8 cellular contexts compared by ENCODE assay signal in the genomic region with DNA sequence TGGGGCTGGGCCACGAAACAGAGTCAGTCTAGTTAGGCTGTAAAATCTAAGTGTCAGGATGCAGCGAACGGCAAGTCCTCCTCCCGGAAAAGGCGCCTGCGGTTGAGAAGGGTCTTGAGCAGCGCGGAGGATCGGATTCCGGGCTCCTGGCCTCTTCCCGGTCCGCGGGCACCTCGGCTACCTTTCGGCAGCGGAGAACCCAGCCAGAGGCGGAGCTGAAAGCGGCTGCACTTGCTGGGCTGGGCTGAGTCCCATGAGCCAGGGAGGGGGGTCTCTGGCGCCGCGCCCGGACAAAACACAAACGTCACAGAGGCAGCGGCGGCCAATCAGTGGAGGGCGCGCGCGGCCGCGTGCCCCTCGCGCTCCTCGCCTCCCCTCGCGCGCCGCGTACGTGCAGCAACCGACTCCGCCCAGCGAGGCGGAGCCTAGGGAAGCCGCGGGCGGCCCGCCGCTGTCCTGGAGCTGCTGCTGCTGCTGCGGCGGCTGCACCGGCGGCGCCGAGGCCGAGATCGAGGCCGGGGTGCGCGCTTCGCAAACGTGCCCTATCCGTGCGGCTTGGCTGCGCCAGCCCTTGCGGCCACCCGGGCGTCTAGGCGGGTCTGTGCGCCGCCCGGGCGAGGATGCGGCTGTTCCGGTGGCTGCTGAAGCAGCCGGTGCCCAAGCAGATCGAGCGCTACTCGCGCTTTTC. TPM values are rescaled to one million over a fixed set of nuclear protein-coding genes. Genes with fewer than 3 reads are reported as not detected.
A peak's percentile ranks its signal among the peaks of the same experiment; 100 is the strongest.
DNase-seq lines count a peak whose midpoint lies in the region; ATAC-seq and TF ChIP-seq lines count a peak whose summit lies in the region.

Gene PDK3 (plus strand): TSS at position 451 of the 688 bp plus-strand sequence. CDS start 170 bp downstream, at position 621.

- H3K4me1 ChIP-seq in BLaER1 = peaks cover 26% of the 10 kb centered on the region
- H3K4me1 ChIP-seq in left lung = peaks cover 0 to 24% of the 10 kb centered on the region in 2 donors

- peak within 1 kb of the TSS; percentile 81 for H3K9ac ChIP-seq in BLaER1

- H3K36me3 ChIP-seq in BLaER1 (no peaks in the 10 kb centered on the region), left lung (no peaks in the 10 kb centered on the region)

- DNase-seq in NCI-H526 (lab: John Stamatoyannopoulos, UW) = peak; percentile 86 to 97
- peak; percentile 95 for DNase-seq in activated CD4-positive, alpha-beta T cell treated with anti-CD3 and anti-CD28 coated beads, Interleukin-2, amount 10 ng/mL, durations not matched to agents 24 days and 14 days
- peak; percentile 89 for DNase-seq in coronary artery (ENCODE audit: low spot score)
- peak; percentile 88 to 95 for DNase-seq in left lung
- DNase-seq in stimulated activated CD4-positive, alpha-beta T cell treated with anti-CD3 and anti-CD28 coated beads, Interleukin-2, amount 100 ng/mL, for 4 hours (ENCODE audit: low read depth) = peak; percentile 77

- H3K4me3 Mint-ChIP-seq in activated CD4-positive, alpha-beta T cell treated with anti-CD3 and anti-CD28 coated beads, Interleukin-2, amount 10 ng/mL, durations not matched to agents 24 days and 14 days = peak within 1 kb of the TSS; percentile 84

- peak; percentile 90 for ATAC-seq in GM19328 (IDR thresholded peaks at IDR 0.05; ENCODE audit: unreplicated experiment)
- peak; percentile 94 for ATAC-seq in HG03469 (IDR thresholded peaks at IDR 0.05; ENCODE audit: unreplicated experiment)
- ATAC-seq in left lung = peak; percentile 99

- H3K27me3 ChIP-seq in BLaER1 (no peaks in the 10 kb centered on the region; the same call in 1 of the 2 replicates), left lung (no peaks in the 10 kb centered on the region)

- H3K9me3 Mint-ChIP-seq in activated CD4-positive, alpha-beta T cell treated with anti-CD3 and anti-CD28 coated beads, Interleukin-2, amount 10 ng/mL, durations not matched to agents 24 days and 14 days = no peaks in the 10 kb centered on the region

- H3K27ac ChIP-seq in BLaER1 = peak within 1 kb of the TSS; percentile 73
- peak within 1 kb of the TSS; percentile 86 to 92 for H3K27ac ChIP-seq in coronary artery
- H3K27ac ChIP-seq in left lung = peak within 1 kb of the TSS; percentile 71 to 88

- H3K4me2 ChIP-seq in BLaER1 = peak within 1 kb of the TSS; percentile 77

- H4K20me1 ChIP-seq in BLaER1 = 0 out of 2 replicates have a peak, but pooled peaks cover 16% of the 10 kb centered on the region

- H3K27ac Mint-ChIP-seq in activated CD4-positive, alpha-beta T cell treated with anti-CD3 and anti-CD28 coated beads, Interleukin-2, amount 10 ng/mL, durations not matched to agents 24 days and 14 days = peak within 1 kb of the TSS; percentile 91

- no peaks in the 10 kb centered on the region for H3K36me3 Mint-ChIP-seq in activated CD4-positive, alpha-beta T cell treated with anti-CD3 and anti-CD28 coated beads, Interleukin-2, amount 10 ng/mL, durations not matched to agents 24 days and 14 days (ENCODE audit: low read depth)

- intact Hi-C loops in activated CD4-positive, alpha-beta T cell treated with anti-CD3 and anti-CD28 coated beads, Interleukin-2, amount 10 ng/mL, durations not matched to agents 24 days and 14 days (cut with micrococcal nuclease) = loop anchor here (1.0 kb wide), 2 partner anchors 15 to 228 kb away; partner anchors contain the start of gene POLA1
- intact Hi-C loops in left lung (cut with DNase I) = no loop called here

- H3K4me1 Mint-ChIP-seq in activated CD4-positive, alpha-beta T cell treated with anti-CD3 and anti-CD28 coated beads, Interleukin-2, amount 10 ng/mL, durations not matched to agents 24 days and 14 days = peaks cover 26% of the 10 kb centered on the region

- no peaks in the 10 kb centered on the region for H3K27me3 Mint-ChIP-seq in activated CD4-positive, alpha-beta T cell treated with anti-CD3 and anti-CD28 coated beads, Interleukin-2, amount 10 ng/mL, durations not matched to agents 24 days and 14 days

- H3K9me3 ChIP-seq in BLaER1 = no peaks in the 10 kb centered on the region
- no peaks in the 10 kb centered on the region for H3K9me3 ChIP-seq in left lung

- H3K4me3 ChIP-seq in BLaER1 (peak within 1 kb of the TSS; percentile 81), coronary artery (peak within 1 kb of the TSS; percentile 84), left lung (peak within 1 kb of the TSS; percentile 45 to 60)

- TF ChIP-seq CTCF in coronary artery (IDR thresholded peaks at IDR 0.05) (no peak), left lung (IDR thresholded peaks at IDR 0.05) (no peak)

RNA-seq across cellular contexts. Expression of gene PDK3, which starts in this region (rescaled TPM):
- 26.3 and 30.7 TPM in 2 replicates for total RNA-seq in activated CD4-positive, alpha-beta T cell treated with anti-CD3 and anti-CD28 coated beads, Interleukin-2, amount 10 ng/mL, durations not matched to agents 24 days and 14 days
- total RNA-seq in left lung = 10 to 100 TPM; 18.1 to 21.2 TPM

Comparison
In these comparisons a context has a peak if more than half of its experiments do, and no peak if none do; other contexts are left out.
1. Peak in every context shown above with its lines: DNase-seq, ATAC-seq, H3K4me3 ChIP-seq and H3K27ac ChIP-seq.